ENCODE assay signal across 27 cellular contexts in the genomic region with DNA sequence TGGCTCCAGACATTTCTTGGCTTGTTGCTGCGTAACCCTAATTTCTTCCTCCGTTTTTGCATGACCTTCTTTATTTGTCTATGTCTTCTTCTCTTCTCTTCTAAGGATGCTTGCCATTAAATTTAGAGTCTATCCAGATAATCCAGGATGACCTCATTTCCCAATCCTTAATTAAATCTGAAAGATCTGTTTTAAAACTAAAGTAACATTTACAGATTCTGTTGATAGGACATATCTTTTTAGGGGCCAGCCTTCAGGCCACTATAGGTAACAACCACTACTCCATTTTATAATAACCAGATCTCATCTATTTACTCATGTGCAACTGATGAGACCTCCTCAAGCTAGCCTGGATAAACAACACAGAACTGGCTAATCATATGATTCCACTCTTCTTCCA.
"Had no signal": no experiment of that assay in that cellular context is flagged by ENCODE, and none has a peak within 500 bp of the region (broad histone marks: within the 10 kb centered on the region; RNA-seq: fewer than 3 reads in every experiment).

No MANE protein-coding gene starts in this region.

- H3K4me3 ChIP-seq: neural progenitor cell, ovary, psoas muscle, right lobe of liver, sigmoid colon, thoracic aorta, thyroid gland, tibial nerve, upper lobe of left lung, vagina had no signal

- H2AFZ ChIP-seq: neural progenitor cell, parathyroid adenoma had no signal

- H3K27me3 ChIP-seq: neural progenitor cell, ovary, right lobe of liver, sigmoid colon, thyroid gland, tibial nerve, upper lobe of left lung, vagina had no signal

- H3K9me3 ChIP-seq: ovary, psoas muscle, right lobe of liver, sigmoid colon, thoracic aorta, thyroid gland, tibial nerve, upper lobe of left lung, vagina had no signal

- H3K4me2 ChIP-seq: neural progenitor cell had no signal

- H3K27ac ChIP-seq: neural progenitor cell, ovary, parathyroid adenoma, psoas muscle, right lobe of liver, sigmoid colon, thoracic aorta, thyroid gland, tibial nerve, upper lobe of left lung, vagina had no signal

- H3K9ac ChIP-seq: neural progenitor cell, parathyroid adenoma had no signal

- DNase-seq: natural killer cell; occipital lobe; ovary; posterior cingulate gyrus; psoas muscle; right cardiac atrium; right lobe of liver; sigmoid colon; small intestine; stimulated activated CD4-positive, alpha-beta T cell treated with anti-CD3 and anti-CD28 coated beads, Interleukin-15, amount 100 ng/mL, for 24 hours; stimulated activated CD4-positive, alpha-beta T cell treated with anti-CD3 and anti-CD28 coated beads, Interleukin-2, amount 100 ng/mL, for 24 hours; stimulated activated CD4-positive, alpha-beta T cell treated with anti-CD3 and anti-CD28 coated beads, Interleukin-2, amount 100 ng/mL, for 48 hours; stimulated activated CD4-positive, alpha-beta T cell treated with anti-CD3 and anti-CD28 coated beads, Interleukin-4, amount 100 ng/mL, for 4 hours; stimulated activated CD8-positive, alpha-beta memory T cell treated with anti-CD3 and anti-CD28 coated beads, Interleukin-4, amount 100 ng/mL, for 48 hours; stimulated activated naive CD4-positive, alpha-beta T cell; stimulated activated naive CD8-positive, alpha-beta T cell treated with anti-CD3 and anti-CD28 coated beads, Interleukin-15, amount 100 ng/mL, for 72 hours; stimulated activated naive CD8-positive, alpha-beta T cell treated with anti-CD3 and anti-CD28 coated beads, Interleukin-15, Interleukin-2, amounts not matched to agents 100 U/mL and 50 U/mL, for 24 hours; substantia nigra; thyroid gland; trophoblast cell; upper lobe of left lung had no signal

- H3K36me3 ChIP-seq: neural progenitor cell, ovary, right lobe of liver, sigmoid colon, thoracic aorta, thyroid gland, tibial nerve, upper lobe of left lung, vagina had no signal

- H3K4me1 ChIP-seq: neural progenitor cell, parathyroid adenoma, psoas muscle, right lobe of liver, sigmoid colon, thyroid gland, tibial nerve, upper lobe of left lung, vagina had no signal

- H3K79me2 ChIP-seq: parathyroid adenoma had no signal

- ATAC-seq: natural killer cell; psoas muscle; right cardiac atrium; right lobe of liver; stimulated activated memory B cell treated with anti-CD40 and anti-IgM and Interleukin-4, amounts not matched to agents 10 μg/mL and 1 μg/mL and 100 μg/mL, for 72 hours; stimulated activated naive CD8-positive, alpha-beta T cell treated with anti-CD3 and anti-CD28 coated beads, Interleukin-15, amount 100 ng/mL, for 72 hours; stimulated activated naive CD8-positive, alpha-beta T cell treated with anti-CD3 and anti-CD28 coated beads, Interleukin-15, Interleukin-2, amounts not matched to agents 100 U/mL and 50 U/mL, for 24 hours had no signal
